In the genomic region with DNA sequence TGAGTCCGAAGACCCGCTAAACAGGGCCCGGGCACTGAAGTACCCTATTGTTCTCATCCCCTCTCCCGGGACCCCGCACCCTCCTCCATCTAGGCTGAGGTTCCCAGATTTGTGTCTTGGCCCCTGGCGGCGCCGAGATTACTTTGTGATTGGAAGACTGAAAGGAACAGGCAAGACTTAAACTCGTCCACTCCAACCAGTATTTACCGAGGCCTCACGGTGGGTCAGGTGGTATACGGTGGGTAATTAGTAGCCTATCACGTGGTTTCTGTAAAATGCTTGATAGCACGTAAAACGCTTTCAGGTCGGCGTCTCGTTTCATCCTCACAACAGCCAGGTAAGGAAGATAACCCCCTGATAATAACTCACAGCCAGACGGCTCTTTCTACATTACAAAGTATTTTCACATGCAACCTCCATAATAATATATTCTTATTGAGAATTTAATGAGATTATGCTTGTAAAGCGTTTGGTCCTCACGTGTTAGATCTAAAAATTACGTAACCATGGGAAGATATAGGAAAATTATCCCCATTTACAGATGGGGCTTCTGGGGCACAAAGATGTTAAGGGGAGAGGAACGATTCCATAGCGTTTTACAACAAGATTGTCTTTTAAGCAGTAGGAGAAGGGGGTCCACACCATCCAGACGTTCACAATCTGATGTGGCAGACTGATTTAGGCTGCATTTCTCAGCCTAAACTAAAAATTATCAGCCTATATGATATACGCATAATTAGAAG, we compare ENCODE assay signal across 8 cellular contexts. TPM values are rescaled to one million over a fixed set of nuclear protein-coding genes. Genes with fewer than 3 reads are reported as not detected.
DNase-seq lines count a peak whose midpoint lies in the region; ATAC-seq and TF ChIP-seq lines count a peak whose summit lies in the region.

No MANE protein-coding gene starts in this region.

- H4K20me1 ChIP-seq in MM.1S (ENCODE audit: insufficient read depth, low read length), result no peaks in the 10 kb centered on the region

- H3K9me3 ChIP-seq in HEK293 (ENCODE audit: control insufficient read depth, insufficient read depth, low read depth, low read length) (no peaks in the 10 kb centered on the region), MM.1S (replicated peaks; ENCODE audit: insufficient read depth, low read length) (no peaks in the 10 kb centered on the region), SJSA1 (replicated peaks) (no peaks in the 10 kb centered on the region), iPS-18a (ENCODE audit: control insufficient read depth, low read depth, low read length) (no peaks in the 10 kb centered on the region), gastrocnemius medialis (no peaks in the 10 kb centered on the region)

- in situ Hi-C loops in gastrocnemius medialis (cut with MboI; ENCODE audit: low sequenced_read_pairs in 4 of 4), result no loop called here

- H3K4me2 ChIP-seq in MM.1S (ENCODE audit: low read depth, low read length), result peak overlapping the region; percentile 53

- H3K4me3 ChIP-seq in HEK293 (ENCODE audit: low read depth, low read length), result peak overlapping the region; percentile 92
- peak overlapping the region; percentile 80 for H3K4me3 ChIP-seq in MM.1S (ENCODE audit: low read length)
- peak overlapping the region; percentile 89 for H3K4me3 ChIP-seq in SJSA1
- peak overlapping the region; percentile 98 for H3K4me3 ChIP-seq in iPS-18a (ENCODE audit: low read length)
- H3K4me3 ChIP-seq in gastrocnemius medialis, result peak overlapping the region; percentile 89 to 97 (median 92)

- H3K36me3 ChIP-seq in HEK293 (ENCODE audit: control insufficient read depth in 2 of 2, insufficient read depth in 1 of 2, low read length in 2 of 2), result peaks cover 0 to 9% of the 10 kb centered on the region in 2 experiments; a peak in 1 of 3 replicates
- no peaks in the 10 kb centered on the region for H3K36me3 ChIP-seq in MM.1S (replicated peaks; ENCODE audit: insufficient read depth, low read length)
- peaks cover 16% of the 10 kb centered on the region for H3K36me3 ChIP-seq in SJSA1
- no peaks in the 10 kb centered on the region for H3K36me3 ChIP-seq in iPS-18a (ENCODE audit: control insufficient read depth, low read depth, low read length)
- no peaks in the 10 kb centered on the region for H3K36me3 ChIP-seq in gastrocnemius medialis

- POLR2A ChIA-PET in HEK293 (lab: Yijun Ruan, JAX), result interaction anchor here (0.6 to 2.2 kb wide), 12 partner anchors 9 to 145 kb away, joined by 3 to 23 read pairs (median 6); partner anchors contain the start of genes NCR3LG1, NUCB2 and RPS13

- peak overlapping the region; percentile 86 for H2AFZ ChIP-seq in MM.1S (ENCODE audit: low read length)

- ATAC-seq in gastrocnemius medialis, result peak; percentile 61 to 70

- TF ChIP-seq POLR2A in gastrocnemius medialis (IDR thresholded peaks at IDR 0.05), result no peak

- no peaks in the 10 kb centered on the region for H3K9me2 ChIP-seq in MM.1S (replicated peaks; ENCODE audit: insufficient read depth, low read length)

- peaks cover 4% of the 10 kb centered on the region; the same call in 1 of the 2 replicates for H3K4me1 ChIP-seq in HEK293 (ENCODE audit: control insufficient read depth, insufficient read depth, low read length)
- peaks cover 5% of the 10 kb centered on the region for H3K4me1 ChIP-seq in MM.1S (ENCODE audit: low read length)
- H3K4me1 ChIP-seq in SJSA1 (replicated peaks), result peaks cover 23% of the 10 kb centered on the region
- peaks cover 9% of the 10 kb centered on the region for H3K4me1 ChIP-seq in iPS-18a (ENCODE audit: control insufficient read depth, low read depth, low read length)
- peaks cover 16 to 26% of the 10 kb centered on the region in 2 donors for H3K4me1 ChIP-seq in gastrocnemius medialis

- H3K27ac ChIP-seq in HEK293 (ENCODE audit: extremely low read depth, low read depth, low read length) (peak overlapping the region; percentile 84), MM.1S (ENCODE audit: low read length) (peak overlapping the region; percentile 64; the same call in 1 of the 2 replicates), SJSA1 (peak overlapping the region; percentile 79), iPS-18a (ENCODE audit: low read length) (peak overlapping the region; percentile 96), gastrocnemius medialis (peak overlapping the region; percentile 90 to 98 (median 96))

- DNase-seq in NOMO-1 (lab: John Stamatoyannopoulos, UW; ENCODE audit: unreplicated experiment in 2 of 2) (peak; percentile 19 to 39), NOMO-1 treated with dmso at 0.1 percent for 144 hours (lab: John Stamatoyannopoulos, UW; ENCODE audit: unreplicated experiment) (no peak), MM.1S (peak; percentile 78), SJSA1 (ENCODE audit: low read depth in 1 of 2, low spot score in 2 of 2) (peak in 1 of 2 experiments; percentile 57), brain pericyte (ENCODE audit: low read depth, low spot score) (peak; percentile 18), gastrocnemius medialis (peak; percentile 22 to 36)

- no peak for TF ChIP-seq CTCF in HEK293 (tag by site-specific recombination; IDR thresholded peaks at IDR 0.05)
- no peak for TF ChIP-seq CTCF in MM.1S (IDR thresholded peaks at IDR 0.05; ENCODE audit: low read length)
- no peak for TF ChIP-seq CTCF in gastrocnemius medialis (IDR thresholded peaks at IDR 0.05 in 4 of 5, conservative IDR thresholded peaks at IDR 0.05 in 1 of 5)

- CTCF ChIA-PET in HEK293 (lab: Yijun Ruan, JAX), result interaction anchor here (0.5 to 0.7 kb wide), 5 partner anchors 26 to 571 kb away, joined by 3 to 7 read pairs (median 3); no protein-coding TSS in a partner anchor

- H3K27me3 ChIP-seq in MM.1S (replicated peaks; ENCODE audit: insufficient read depth, low read length), result no peaks in the 10 kb centered on the region
- no peaks in the 10 kb centered on the region for H3K27me3 ChIP-seq in SJSA1 (replicated peaks)
- H3K27me3 ChIP-seq in iPS-18a (ENCODE audit: control insufficient read depth, insufficient read depth, low read length), result no peaks in the 10 kb centered on the region
- no peaks in the 10 kb centered on the region for H3K27me3 ChIP-seq in gastrocnemius medialis

- H3K79me2 ChIP-seq in MM.1S (ENCODE audit: low read length), result peaks cover 46% of the 10 kb centered on the region

- H3K9ac ChIP-seq in MM.1S (ENCODE audit: low read length) (peak overlapping the region; percentile 91), iPS-18a (ENCODE audit: low read length) (peak overlapping the region; percentile 98)

- no peaks in the 10 kb centered on the region for H3F3A ChIP-seq in MM.1S (ENCODE audit: insufficient read depth, low read length)

- intact Hi-C loops in gastrocnemius medialis (cut with DNase I; ENCODE audit: low total_unique reads), result loop anchor here (1.0 to 10.0 kb wide), 3 partner anchors 68 to 146 kb away; partner anchors contain the start of genes NCR3LG1, NUCB2 and RPS13

TF ChIP-seq in HEK293, 187 proteins besides CTCF, POLR2A, EP300 and RAD21 (continues in another document):
- TF ChIP-seq ZBTB8A (tag by site-specific recombination; IDR thresholded peaks at IDR 0.05), result no peak; the same call in 1 of the 2 replicates
- no peak for TF ChIP-seq ZNF292 (tag by site-specific recombination; IDR thresholded peaks at IDR 0.05; ENCODE audit: borderline replicate concordance, low read depth)
- no peak for TF ChIP-seq ZNF26 (tag by site-specific recombination; IDR thresholded peaks at IDR 0.05)
- TF ChIP-seq ZFP3 (tag by site-specific recombination; IDR thresholded peaks at IDR 0.05; ENCODE audit: low read depth), result no peak
- no peak for TF ChIP-seq MEIS1 (CRISPR knock-in tag; IDR thresholded peaks at IDR 0.05; ENCODE audit: borderline replicate concordance)
- no peak for TF ChIP-seq GLI2 (tag by site-specific recombination; IDR thresholded peaks at IDR 0.05; ENCODE audit: borderline replicate concordance, low read depth)
- TF ChIP-seq, protein P1, sequence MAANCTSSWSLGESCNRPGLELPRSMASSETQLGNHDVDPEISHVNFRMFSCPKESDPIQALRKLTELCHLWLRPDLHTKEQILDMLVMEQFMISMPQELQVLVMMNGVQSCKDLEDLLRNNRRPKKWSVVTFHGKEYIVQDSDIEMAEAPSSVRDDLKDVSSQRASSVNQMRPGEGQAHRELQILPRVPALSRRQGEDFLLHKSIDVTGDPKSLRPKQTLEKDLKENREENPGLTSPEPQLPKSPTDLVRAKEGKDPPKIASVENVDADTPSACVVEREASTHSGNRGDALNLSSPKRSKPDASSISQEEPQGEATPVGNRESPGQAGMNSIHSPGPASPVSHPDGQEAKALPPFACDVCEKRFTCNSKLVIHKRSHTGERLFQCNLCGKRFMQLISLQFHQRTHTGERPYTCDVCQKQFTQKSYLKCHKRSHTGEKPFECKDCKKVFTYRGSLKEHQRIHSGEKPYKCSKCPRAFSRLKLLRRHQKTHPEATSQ (tag by site-specific recombination; IDR thresholded peaks at IDR 0.05), result no peak
- TF ChIP-seq ZNF544 (tag by site-specific recombination; IDR thresholded peaks at IDR 0.05), result no peak
- TF ChIP-seq ZNF121 (tag by site-specific recombination; IDR thresholded peaks at IDR 0.05), result no peak
- no peak for TF ChIP-seq ZNF692 (tag by site-specific recombination; IDR thresholded peaks at IDR 0.05)
- peak; percentile 30; the same call in 1 of the 2 replicates for TF ChIP-seq ZNF341 (tag by site-specific recombination; IDR thresholded peaks at IDR 0.05; ENCODE audit: low read depth)
- TF ChIP-seq IKZF3 (tag by site-specific recombination; IDR thresholded peaks at IDR 0.05), result peak; percentile 19; the same call in 1 of the 2 replicates

RNA-seq across cellular contexts. Expression of gene PIK3C2A, which starts 0.6 kb away (rescaled TPM):
- total RNA-seq in SJSA1 (2014; rRNA removed; shearing (Covaris generic)), result 35.5 and 105 TPM in 2 replicates
- total RNA-seq in gastrocnemius medialis, result 10 to 100 TPM in 3 of 4 donors, 1 to 10 TPM in 1; 8.8 to 21.0 (median 14.8) TPM
